In the genomic region with DNA sequence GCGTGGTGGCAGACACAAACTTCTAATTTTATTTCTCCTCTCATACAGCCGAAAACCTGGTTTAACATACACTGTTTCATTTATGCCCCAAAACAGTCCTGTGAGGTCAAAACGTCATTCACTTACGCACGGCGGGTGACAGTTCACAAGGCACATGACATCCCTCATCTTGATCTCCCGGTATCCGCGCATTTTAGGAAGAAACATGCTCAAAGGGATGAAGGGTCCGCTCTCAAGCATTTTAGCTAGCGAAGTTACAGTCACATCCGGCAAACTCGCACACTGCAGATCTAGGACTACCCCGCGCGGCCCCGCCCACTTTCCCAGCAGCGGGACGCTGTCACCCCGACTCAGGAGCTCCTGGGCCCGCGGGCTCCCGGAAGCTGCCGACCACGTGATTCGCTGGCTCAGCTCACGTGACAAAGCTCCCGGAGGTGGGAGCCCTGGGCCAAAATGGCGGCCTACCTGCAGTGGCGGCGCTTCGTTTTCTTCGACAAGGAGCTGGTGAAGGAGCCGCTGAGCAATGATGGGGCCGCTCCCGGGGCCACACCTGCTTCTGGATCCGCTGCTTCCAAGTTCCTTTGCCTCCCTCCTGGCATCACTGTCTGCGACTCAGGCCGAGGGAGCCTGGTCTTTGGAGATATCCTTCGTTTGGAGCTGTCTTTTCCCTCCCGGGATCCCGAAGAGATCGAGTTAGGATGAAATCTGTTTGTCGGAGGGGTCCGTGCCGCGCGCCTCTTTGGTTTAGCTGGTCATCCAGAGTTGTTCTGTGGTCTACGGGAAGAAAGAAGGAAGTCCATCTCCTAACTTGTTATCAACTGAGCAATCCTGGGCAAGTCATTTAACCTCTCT, we compare ENCODE assay signal across 8 cellular contexts. TPM values are rescaled to one million over a fixed set of nuclear protein-coding genes. Genes with fewer than 3 reads are reported as not detected.
A peak's percentile ranks its signal among the peaks of the same experiment; 100 is the strongest.
DNase-seq lines count a peak whose midpoint lies in the region; ATAC-seq and TF ChIP-seq lines count a peak whose summit lies in the region.

A gene (plus strand): TSS at position 448 of the 852 bp plus-strand sequence. CDS start 6 bp downstream, at position 454.

- in situ Hi-C loops in IMR-90 (cut with MboI; ENCODE audit: low sequenced_read_pairs), result no loop called here

- no peak within 1 kb of the TSS for H2BK20ac ChIP-seq in IMR-90 (ENCODE audit: low read depth, low read length)

- BruUV-seq in IMR-90 (replicated peaks; lab: Mats Ljungman, UMichigan), result TSS peak; percentile 68
- TSS peak; percentile 82 for BruUV-seq in PC-3 (replicated peaks; lab: Mats Ljungman, UMichigan)

- peak within 1 kb of the TSS; percentile 86 for H4K5ac ChIP-seq in IMR-90 (ENCODE audit: low read depth, low read length)

- H2BK120ac ChIP-seq in IMR-90 (ENCODE audit: low read depth, low read length), result peak within 1 kb of the TSS; percentile 46; the same call in 1 of the 2 replicates

- H4K8ac ChIP-seq in IMR-90 (ENCODE audit: low read depth in 2 of 2, low read length in 2 of 2), result peak within 1 kb of the TSS; percentile 70 to 99

- H3K18ac ChIP-seq in IMR-90 (ENCODE audit: low read depth, low read length), result peak within 1 kb of the TSS; percentile 67

- peaks cover 14% of the 10 kb centered on the region for H3K36me3 ChIP-seq in IMR-90 (ENCODE audit: control insufficient read depth, insufficient read depth, low read length)
- H3K36me3 ChIP-seq in PC-3 (ENCODE audit: low read depth, low read length), result peaks cover 13% of the 10 kb centered on the region; the same call in 1 of the 2 replicates

- H3K23ac ChIP-seq in IMR-90 (ENCODE audit: low read depth, low read length), result peak within 1 kb of the TSS; percentile 84

- H3K4me1 ChIP-seq in IMR-90 (ENCODE audit: control insufficient read depth, insufficient read depth, low read length), result peaks cover 7% of the 10 kb centered on the region
- peaks cover 14% of the 10 kb centered on the region; the same call in 1 of the 2 replicates for H3K4me1 ChIP-seq in PC-3 (ENCODE audit: insufficient read depth, low read length)

- peak within 1 kb of the TSS; percentile 71 for H4K91ac ChIP-seq in IMR-90 (ENCODE audit: insufficient read depth, low read depth, low read length)

- H3K79me2 ChIP-seq in PC-3 (ENCODE audit: low read length), result peaks cover 47% of the 10 kb centered on the region

- H3K56ac ChIP-seq in IMR-90 (ENCODE audit: extremely low read depth, insufficient read depth, low read length), result peak within 1 kb of the TSS; percentile 90

- TF ChIP-seq CTCF in IMR-90 (conservative IDR thresholded peaks at IDR 0.05; ENCODE audit: low read depth, low read length), result no peak
- TF ChIP-seq CTCF in PC-3 (conservative IDR thresholded peaks at IDR 0.05; ENCODE audit: low read depth, low read length), result no peak

- CTCF ChIA-PET in IMR-90 (lab: Yijun Ruan, JAX), result interaction anchor here (1.1 to 1.5 kb wide), 2 partner anchors 32 to 270 kb away, joined by 5 read pairs; no protein-coding TSS in a partner anchor
- CTCF ChIA-PET in PC-3 (lab: Charles Lee), result interaction anchor here (0.5 to 1.1 kb wide), 5 partner anchors 12 to 372 kb away, joined by 3 read pairs; no protein-coding TSS in a partner anchor

- H3K4me3 ChIP-seq in IMR-90 (ENCODE audit: insufficient read depth, low read depth, low read length) (peak within 1 kb of the TSS; percentile 93), PC-3 (ENCODE audit: low read length) (peak within 1 kb of the TSS; percentile 87)

- DNase-seq in DMS 273 treated with DMSO at 0.1 percent for 48 hours (lab: John Stamatoyannopoulos, UW) (peak; percentile 80), IMR-90 (peak; percentile 96), PC-3 (peak; percentile 99), activated T-cell treated with anti-CD3 and anti-CD28 coated beads for 48 hours (ENCODE audit: low read depth) (peak; percentile 98), epithelial cell of prostate (ENCODE audit: low read depth, low spot score) (peak; percentile 75), mucosa of gallbladder (ENCODE audit: low spot score) (peak; percentile 98)
- DNase-seq in stimulated activated CD8-positive, alpha-beta memory T cell treated with anti-CD3 and anti-CD28 coated beads, Interleukin-4, amount 100 ng/mL, for 4 hours (ENCODE audit: low read depth in 2 of 2, low spot score in 1 of 2), result peak; percentile 96

- H3K14ac ChIP-seq in IMR-90 (replicated peaks; ENCODE audit: low read depth, low read length), result peak within 1 kb of the TSS; percentile 91

- no peak for TF ChIP-seq RAD21 in IMR-90 (IDR thresholded peaks at IDR 0.05; ENCODE audit: low read length)

- TF ChIP-seq POLR2A in IMR-90 (IDR thresholded peaks at IDR 0.05; ENCODE audit: low read depth, low read length), result peak; percentile 47; the same call in 1 of the 2 replicates

- H3K4ac ChIP-seq in IMR-90 (ENCODE audit: low read depth, low read length), result peak within 1 kb of the TSS; percentile 82

- H3K9me1 ChIP-seq in IMR-90 (ENCODE audit: insufficient read depth, low read length), result peaks cover 6% of the 10 kb centered on the region; the same call in 1 of the 2 replicates

- no peaks in the 10 kb centered on the region for H3K9me2 ChIP-seq in PC-3 (replicated peaks; ENCODE audit: low read length)

- H3F3A ChIP-seq in PC-3 (ENCODE audit: low read length, unreplicated experiment), result no peaks in the 10 kb centered on the region

- peak within 1 kb of the TSS; percentile 79 for H2BK5ac ChIP-seq in IMR-90 (ENCODE audit: low read depth, low read length, poor library complexity, severe bottlenecking)

- dilution Hi-C loops in IMR-90 (cut with HindIII; ENCODE audit: low sequenced_read_pairs, unreplicated experiment), result no loop called here

- H2AK9ac ChIP-seq in IMR-90 (replicated peaks; ENCODE audit: low read depth, low read length, poor library complexity), result peak within 1 kb of the TSS; percentile 74

- no peaks in the 10 kb centered on the region; the same call in 1 of the 2 replicates for H4K20me1 ChIP-seq in IMR-90 (ENCODE audit: insufficient read depth, low read length)
- no peaks in the 10 kb centered on the region for H4K20me1 ChIP-seq in PC-3 (ENCODE audit: low read length)

- 1% methylated on average over 26 of the region's 49 CpGs; no CpG with 5 or more reads in 1 of the 2 experiments for WGBS in IMR-90 (ENCODE audit: extremely low coverage in 2 of 2, insufficient read length in 1 of 2), 2 experiments

- H2AK5ac ChIP-seq in IMR-90 (ENCODE audit: low read depth, low read length), result peak within 1 kb of the TSS; percentile 57

- POLR2A ChIA-PET in IMR-90 (lab: Charles Lee; ENCODE audit: unreplicated experiment) (interaction anchor here (0.6 to 1.2 kb wide), 5 partner anchors 10 to 184 kb away, joined by 3 to 5 read pairs (median 4); a partner anchor contains a TSS), PC-3 (lab: Charles Lee; ENCODE audit: unreplicated experiment) (interaction anchor here (0.6 to 1.6 kb wide), 11 partner anchors 9 to 974 kb away, joined by 3 to 34 read pairs (median 5); a partner anchor contains a TSS)

- H3K79me1 ChIP-seq in IMR-90 (ENCODE audit: low read depth in 1 of 2, low read length in 2 of 2), result peaks cover 21 to 44% of the 10 kb centered on the region in 2 experiments

- H3K4me2 ChIP-seq in IMR-90 (ENCODE audit: low read depth, low read length) (peak within 1 kb of the TSS; percentile 90), PC-3 (ENCODE audit: low read length) (peak within 1 kb of the TSS; percentile 75)

- H3K27me3 ChIP-seq in IMR-90 (ENCODE audit: control insufficient read depth, insufficient read depth, low read length), result no peaks in the 10 kb centered on the region
- no peaks in the 10 kb centered on the region for H3K27me3 ChIP-seq in PC-3 (ENCODE audit: low read length)

- H3K27ac ChIP-seq in IMR-90 (ENCODE audit: insufficient read depth, low read length) (peak within 1 kb of the TSS; percentile 81), PC-3 (ENCODE audit: low read length) (peak within 1 kb of the TSS; percentile 43), epithelial cell of prostate (peak within 1 kb of the TSS; percentile 82)

- peak within 1 kb of the TSS; percentile 92 for H2AFZ ChIP-seq in IMR-90 (replicated peaks; ENCODE audit: low read length, poor library complexity)
- H2AFZ ChIP-seq in PC-3 (ENCODE audit: low read length), result peak within 1 kb of the TSS; percentile 75

- ATAC-seq in GM21528 (IDR thresholded peaks at IDR 0.05; ENCODE audit: low FRiP score, unreplicated experiment), result peak; percentile 75
- ATAC-seq in IMR-90 (ENCODE audit: low read depth), result peak; percentile 98
- peak; percentile 98 for ATAC-seq in PC-3

- intact Hi-C loops in IMR-90 (cut with micrococcal nuclease), result no loop called here
- intact Hi-C loops in PC-3 (cut with micrococcal nuclease), result loop anchor here (1.0 to 2.0 kb wide), 2 partner anchors 10 to 35 kb away; a partner anchor contains a TSS

- H3K9me3 ChIP-seq in IMR-90 (ENCODE audit: control insufficient read depth, insufficient read depth, low read length) (no peaks in the 10 kb centered on the region), PC-3 (ENCODE audit: low read length) (no peaks in the 10 kb centered on the region)

- H3K9ac ChIP-seq in IMR-90 (ENCODE audit: low read depth, low read length), result peak within 1 kb of the TSS; percentile 86
- H3K9ac ChIP-seq in PC-3 (ENCODE audit: low read length), result peak within 1 kb of the TSS; percentile 92

- H2BK15ac ChIP-seq in IMR-90 (ENCODE audit: low read depth, low read length), result peak within 1 kb of the TSS; percentile 42; the same call in 1 of the 3 replicates

TF ChIP-seq in IMR-90, 13 proteins besides CTCF, POLR2A, EP300 and RAD21 (continues in another document):
- TF ChIP-seq, protein P1, sequence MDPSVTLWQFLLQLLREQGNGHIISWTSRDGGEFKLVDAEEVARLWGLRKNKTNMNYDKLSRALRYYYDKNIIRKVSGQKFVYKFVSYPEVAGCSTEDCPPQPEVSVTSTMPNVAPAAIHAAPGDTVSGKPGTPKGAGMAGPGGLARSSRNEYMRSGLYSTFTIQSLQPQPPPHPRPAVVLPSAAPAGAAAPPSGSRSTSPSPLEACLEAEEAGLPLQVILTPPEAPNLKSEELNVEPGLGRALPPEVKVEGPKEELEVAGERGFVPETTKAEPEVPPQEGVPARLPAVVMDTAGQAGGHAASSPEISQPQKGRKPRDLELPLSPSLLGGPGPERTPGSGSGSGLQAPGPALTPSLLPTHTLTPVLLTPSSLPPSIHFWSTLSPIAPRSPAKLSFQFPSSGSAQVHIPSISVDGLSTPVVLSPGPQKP (IDR thresholded peaks at IDR 0.05; ENCODE audit: borderline replicate concordance, low read depth, low read length), result no peak
- TF ChIP-seq MXI1 (IDR thresholded peaks at IDR 0.05; ENCODE audit: borderline replicate concordance, low read depth, low read length) (peak; percentile 72; the same call in 1 of the 2 replicates), MAZ (IDR thresholded peaks at IDR 0.05; ENCODE audit: borderline replicate concordance, low read depth, low read length) (peak; percentile 61; the same call in 1 of the 2 replicates), BHLHE40 (IDR thresholded peaks at IDR 0.05; ENCODE audit: low read depth, low read length) (peak; percentile 72), RFX5 (IDR thresholded peaks at IDR 0.05; ENCODE audit: low read depth, low read length) (no peak), SMC3 (IDR thresholded peaks at IDR 0.05; ENCODE audit: low read depth, low read length) (no peak)

RNA-seq across cellular contexts. Expression of the gene that starts here (rescaled TPM):
- total RNA-seq in IMR-90 (2012; rRNA removed) (22.2 and 30.5 TPM in 2 replicates), PC-3 (2014; rRNA removed) (48.3 and 48.7 TPM in 2 replicates), mucosa of gallbladder (33.4 TPM)
- polyA plus RNA-seq in IMR-90 (2012; rRNA removed), result 19.7 and 20.7 TPM in 2 replicates
- 5.4 and 10.1 TPM in 2 replicates for polyA plus RNA-seq in IMR-90 (2012; cell fraction: cytosol; rRNA removed)
- polyA plus RNA-seq in IMR-90 (2012; cell fraction: nucleus; rRNA removed; ENCODE audit: low replicate concordance), result 39.5 and 40.0 TPM in 2 replicates

Comparison
In these comparisons a context has a peak if more than half of its experiments do, and no peak if none do; other contexts are left out.
1. Peak in every context shown above with its lines: DNase-seq, ATAC-seq, H3K4me3 ChIP-seq and H3K27ac ChIP-seq.